ENCODE assay signal across 8 cellular contexts in genomic region chr11:57456960-57457642, GRCh38. TPM values are rescaled to one million over a fixed set of nuclear protein-coding genes. Genes with fewer than 3 reads are reported as not detected.
DNase-seq lines count a peak whose midpoint lies in the region; ATAC-seq and TF ChIP-seq lines count a peak whose summit lies in the region.

No MANE protein-coding gene starts in this region.

- no peaks in the 10 kb centered on the region for H3K36me3 ChIP-seq in vagina

- ATAC-seq in GM21825 (IDR thresholded peaks at IDR 0.05; ENCODE audit: unreplicated experiment) = peak; percentile 50
- peak; percentile 89 for ATAC-seq in Right ventricle myocardium inferior

- intact Hi-C loops in Right ventricle myocardium inferior (cut with DNase I) (loop anchor here (1.0 to 10.0 kb wide), 5 partner anchors 22 to 1058 kb away; no protein-coding TSS in a partner anchor), posterior cingulate gyrus (cut with DNase I) (loop anchor here (1.0 to 10.0 kb wide), 4 partner anchors 70 to 1058 kb away; no protein-coding TSS in a partner anchor), vagina (cut with DNase I) (loop anchor here (10.0 kb wide), 1 partner anchor 188 kb away; the partner anchor contains the start of gene YPEL4)

- TF ChIP-seq POLR2A in vagina (IDR thresholded peaks at IDR 0.05) = no peak

- in situ Hi-C loops in G401 (cut with HindIII; ENCODE audit: low sequenced_read_pairs) = no loop called here

- no peaks in the 10 kb centered on the region for H3K27me3 ChIP-seq in vagina

- no peaks in the 10 kb centered on the region for H3K9me3 ChIP-seq in vagina

- H3K4me3 ChIP-seq in vagina = no peak overlapping the region

- DNase-seq in G401 (ENCODE audit: low spot score) (peak; percentile 89), SKM-1 (lab: John Stamatoyannopoulos, UW; ENCODE audit: unreplicated experiment) (peak; percentile 34), Right ventricle myocardium inferior (ENCODE audit: missing footprints) (peak; percentile 95), posterior cingulate gyrus (peak; percentile 78 to 98 (median 90)), vagina (ENCODE audit: extremely low spot score in 2 of 2) (no peak)
- peak; percentile 75 for DNase-seq in activated naive CD4-positive, alpha-beta T cell treated with anti-CD3 and anti-CD28 coated beads, Interleukin-2, amount 50 U/mL, for 16 hours

- TF ChIP-seq CTCF in LNCAP (IDR thresholded peaks at IDR 0.05) (peak; percentile 93), vagina (IDR thresholded peaks at IDR 0.05) (peak; percentile 90 to 98 (median 94))

- H3K4me1 ChIP-seq in vagina = peaks cover 39% of the 10 kb centered on the region

- H3K27ac ChIP-seq in vagina = no peak overlapping the region

RNA-seq across cellular contexts. Expression of gene RTN4RL2, which starts 3.2 kb away (rescaled TPM):
- 2.9 TPM in 1 of 2 replicates, not detected in the other for total RNA-seq in G401 (2014; rRNA removed; shearing (Covaris generic))
- total RNA-seq in Right ventricle myocardium inferior (1.6 TPM), vagina (2.0 TPM)

RNA-seq across cellular contexts. Expression of gene SLC43A3, which starts 30.2 kb away (rescaled TPM):
- not detected in 2 replicates for total RNA-seq in G401 (2014; rRNA removed; shearing (Covaris generic))
- total RNA-seq in Right ventricle myocardium inferior (22.4 TPM), vagina (53.5 TPM)

RNA-seq across cellular contexts. Expression of gene SLC43A1, which starts 58.4 kb away (rescaled TPM):
- total RNA-seq in G401 (2014; rRNA removed; shearing (Covaris generic)) = 8.8 and 15.1 TPM in 2 replicates
- 6.4 TPM for total RNA-seq in Right ventricle myocardium inferior
- 22.6 TPM for total RNA-seq in vagina

Comparison
In these comparisons a context has a peak if more than half of its experiments do, and no peak if none do; other contexts are left out.
1. DNase-seq: peak in G401 (single experiment), SKM-1 (single experiment), activated naive CD4-positive, alpha-beta T cell treated with anti-CD3 and anti-CD28 coated beads, Interleukin-2, amount 50 U/mL, for 16 hours (single experiment), Right ventricle myocardium inferior (single experiment) and posterior cingulate gyrus (10 of 10); none in vagina (0 of 2).
2. RNA of gene SLC43A3, which starts 30.2 kb away (total RNA-seq): 53.5 TPM in vagina (single experiment) and 22.4 TPM in Right ventricle myocardium inferior (single experiment); not detected in G401; every median in the first group is over 10 times any median in the second.